In the genomic region with DNA sequence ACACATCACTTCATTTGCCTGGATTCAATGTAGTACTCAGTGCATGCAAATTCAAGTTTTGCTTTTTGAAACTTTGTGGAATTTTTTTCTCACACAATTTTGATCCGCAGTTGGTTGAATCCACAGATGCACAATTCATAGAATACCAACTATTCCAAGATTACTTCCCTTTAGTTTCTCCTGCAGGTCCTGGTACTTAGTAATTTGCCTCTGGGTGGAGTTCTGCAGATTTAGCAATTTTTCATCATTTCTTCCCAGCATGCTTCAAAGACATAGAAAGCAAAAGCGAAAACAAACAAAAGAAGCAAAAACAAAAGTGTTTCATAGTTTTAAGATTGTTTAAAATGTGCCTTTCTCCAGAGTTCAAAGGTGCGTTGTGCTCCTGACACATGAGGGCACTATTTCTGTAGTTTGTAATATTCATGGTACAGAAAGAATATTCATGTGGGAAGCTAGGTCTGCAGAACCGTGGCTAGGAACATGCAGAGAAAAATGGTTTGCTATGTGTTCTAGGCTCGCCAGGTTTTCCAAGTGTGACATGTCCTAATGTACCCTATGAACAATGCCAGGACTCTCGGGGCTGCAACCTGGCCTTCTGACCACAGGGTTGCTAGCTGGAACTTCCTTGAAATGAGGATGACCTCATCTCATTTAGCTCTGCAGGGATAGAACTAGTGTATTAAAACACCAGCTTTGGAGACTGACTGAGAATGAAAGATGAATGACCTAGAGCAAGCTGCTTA, we compare ENCODE assay signal across 8 cellular contexts. TPM values are rescaled to one million over a fixed set of nuclear protein-coding genes. Genes with fewer than 3 reads are reported as not detected.
DNase-seq lines count a peak whose midpoint lies in the region; ATAC-seq and TF ChIP-seq lines count a peak whose summit lies in the region.

No MANE protein-coding gene starts in this region.

- H3K4me3 Mint-ChIP-seq in Caco-2 (ENCODE audit: unreplicated experiment) = no peak overlapping the region

- CTCF ChIA-PET in Caco-2 (lab: Charles Lee) = interaction anchor here (0.6 to 2.3 kb wide), 11 partner anchors 12 to 482 kb away, joined by 3 to 46 read pairs (median 4); no protein-coding TSS in a partner anchor

- BruUV-seq in Caco-2 (replicated peaks; lab: Mats Ljungman, UMichigan) = no TSS peak

- H3K27me3 Mint-ChIP-seq in Caco-2 (ENCODE audit: insufficient read depth, unreplicated experiment) = peaks cover 6% of the 10 kb centered on the region

- H3K9me3 Mint-ChIP-seq in Caco-2 (ENCODE audit: unreplicated experiment) = no peaks in the 10 kb centered on the region

- H3K27ac Mint-ChIP-seq in Caco-2 (ENCODE audit: unreplicated experiment) = no peak overlapping the region

- POLR2A ChIA-PET in Caco-2 (lab: Charles Lee) = no interaction called here

- H3K36me3 Mint-ChIP-seq in Caco-2 (ENCODE audit: insufficient read depth, unreplicated experiment) = no peaks in the 10 kb centered on the region

- H3K27ac ChIP-seq in SJCRH30 (no peak overlapping the region), caudate nucleus (ENCODE audit: low read depth, low read length) (peak overlapping the region; percentile 44), tibial nerve (no peak overlapping the region)

- WGBS in lower leg skin, 2 donors = 21 to 29% methylated on average over 6 of the region's 6 CpGs
- 24 to 25% methylated on average over 6 of the region's 6 CpGs for WGBS in tibial nerve, 2 donors

- H3K27me3 ChIP-seq in Caco-2 (replicated peaks; ENCODE audit: control insufficient read depth, insufficient read depth, low read length) (no peaks in the 10 kb centered on the region), SJCRH30 (no peaks in the 10 kb centered on the region), tibial nerve (no peaks in the 10 kb centered on the region)

- TF ChIP-seq POLR2A in lower leg skin (IDR thresholded peaks at IDR 0.05) (no peak), tibial nerve (IDR thresholded peaks at IDR 0.05) (no peak)

- H3K4me1 ChIP-seq in Caco-2 (no peaks in the 10 kb centered on the region), SJCRH30 (peaks cover 3% of the 10 kb centered on the region; the same call in 1 of the 2 replicates), tibial nerve (peaks cover 0 to 28% (median 19%) of the 10 kb centered on the region in 4 donors)

- ATAC-seq in GM19324 (IDR thresholded peaks at IDR 0.05; ENCODE audit: low FRiP score, unreplicated experiment) = peak; percentile 59
- ATAC-seq in HG03432 (IDR thresholded peaks at IDR 0.05; ENCODE audit: unreplicated experiment) = peak; percentile 79

- H3K4me3 ChIP-seq in Caco-2 (ENCODE audit: low read depth, low read length) = no peak overlapping the region
- H3K4me3 ChIP-seq in SJCRH30 = no peak overlapping the region
- no peak overlapping the region for H3K4me3 ChIP-seq in lower leg skin (ENCODE audit: low read depth, poor library complexity, severe bottlenecking)
- no peak overlapping the region for H3K4me3 ChIP-seq in tibial nerve

- H3K36me3 ChIP-seq in Caco-2 (ENCODE audit: control insufficient read depth, insufficient read depth, low read length) = no peaks in the 10 kb centered on the region
- no peaks in the 10 kb centered on the region for H3K36me3 ChIP-seq in SJCRH30
- H3K36me3 ChIP-seq in tibial nerve = no peaks in the 10 kb centered on the region

- TF ChIP-seq CTCF in Caco-2 (IDR thresholded peaks at IDR 0.05; ENCODE audit: insufficient read depth in 1 of 2, low read depth in 1 of 2, low read length in 1 of 2, severe bottlenecking in 1 of 2, unreplicated experiment in 1 of 2) = peak; percentile 42 to 44
- TF ChIP-seq CTCF in lower leg skin (IDR thresholded peaks at IDR 0.05) = no peak
- TF ChIP-seq CTCF in tibial nerve (IDR thresholded peaks at IDR 0.05) = peak; percentile 19 to 68 (median 39)

- peak in 1 of 2 experiments; percentile 8 for DNase-seq in Caco-2
- DNase-seq in SJCRH30 = peak; percentile 9 to 46
- DNase-seq in caudate nucleus (lab: John Stamatoyannopoulos, UW) = peak in 12 of 61 donors; percentile 3 to 54 (median 11)
- peak; percentile 29 to 83 for DNase-seq in lower leg skin (ENCODE audit: low spot score in 2 of 2)
- peak in 1 of 2 donors; percentile 28 for DNase-seq in tibial nerve (ENCODE audit: low spot score in 2 of 2)
- DNase-seq in NCI-H524 treated with DMSO at 0.1 percent for 48 hours (lab: John Stamatoyannopoulos, UW) = no peak

- intact Hi-C loops in Caco-2 (cut with micrococcal nuclease; ENCODE audit: unreplicated experiment) = loop anchor here (1.0 to 5.0 kb wide), 3 partner anchors 88 to 482 kb away; no protein-coding TSS in a partner anchor
- intact Hi-C loops in lower leg skin (cut with DNase I; ENCODE audit: low total_unique reads) = loop anchor here (2.0 kb wide), 1 partner anchor 87 kb away; no protein-coding TSS in a partner anchor

- TF ChIP-seq EP300 in tibial nerve (IDR thresholded peaks at IDR 0.05) = peak in 1 of 2 donors; percentile 38

- H3K9me3 ChIP-seq in Caco-2 (no peaks in the 10 kb centered on the region), SJCRH30 (replicated peaks) (no peaks in the 10 kb centered on the region), tibial nerve (no peaks in the 10 kb centered on the region)

- peaks cover 14% of the 10 kb centered on the region for H3K4me1 Mint-ChIP-seq in Caco-2 (ENCODE audit: low read depth, unreplicated experiment)

RNA-seq across cellular contexts. Expression of a gene that starts 30.0 kb away (rescaled TPM):
- total RNA-seq in Caco-2 (2022) = not detected in 2 replicates
- total RNA-seq in SJCRH30 (2014; rRNA removed; shearing (Covaris generic)) = 0.16 and 0.20 TPM in 2 replicates
- total RNA-seq in lower leg skin = 1 to 10 TPM; 2.4 to 8.7 (median 4.4) TPM
- 10 to 100 TPM; 10.0 to 17.7 (median 12.9) TPM for total RNA-seq in tibial nerve

RNA-seq across cellular contexts. Expression of a gene that starts 46.4 kb away (rescaled TPM):
- 80.7 and 91.5 TPM in 2 replicates for total RNA-seq in Caco-2 (2022)
- 37.5 and 39.4 TPM in 2 replicates for total RNA-seq in SJCRH30 (2014; rRNA removed; shearing (Covaris generic))
- total RNA-seq in lower leg skin = 100 to 1,000 TPM; 196 to 467 (median 339) TPM
- total RNA-seq in tibial nerve = 100 to 1,000 TPM; 154 to 191 (median 164) TPM

Comparison
In these comparisons a context has a peak if more than half of its experiments do, and no peak if none do; other contexts are left out.
1. CTCF ChIP-seq: peak in Caco-2 (2 of 2) and tibial nerve (5 of 5); none in lower leg skin (0 of 3).